Comparison of ENCODE assay signal across 2 cellular contexts in genomic region chr7:66052447-66052846, GRCh38.
TF ChIP-seq lines count a peak whose summit lies in the region.

No MANE protein-coding gene starts in this region.

TF ChIP-seq in K562, 482 proteins besides CTCF, POLR2A, EP300 and RAD21 (continued from another document):
- no peak for TF ChIP-seq TFAP4 (CRISPR knock-in tag; IDR thresholded peaks at IDR 0.05; ENCODE audit: borderline replicate concordance)
- TF ChIP-seq NCOA2 (IDR thresholded peaks at IDR 0.05; ENCODE audit: partially characterized antibody in 2 of 2): no peak
- no peak for TF ChIP-seq ZNF668 (CRISPR knock-in tag; IDR thresholded peaks at IDR 0.05)
- no peak for TF ChIP-seq MLX (CRISPR knock-in tag; conservative IDR thresholded peaks at IDR 0.05)
- peak; percentile 26; the same call in 1 of the 2 replicates for TF ChIP-seq BHLHE40 (IDR thresholded peaks at IDR 0.05; ENCODE audit: low read length)
- TF ChIP-seq ZBTB8A (IDR thresholded peaks at IDR 0.05; ENCODE audit: partially characterized antibody): no peak

TF ChIP-seq in liver, 16 proteins besides CTCF, POLR2A, EP300 and RAD21:
- TF ChIP-seq REST (IDR thresholded peaks at IDR 0.05) (no peak), NR2F2 (IDR thresholded peaks at IDR 0.05) (no peak), YY1 (IDR thresholded peaks at IDR 0.05) (no peak), HNF4G (IDR thresholded peaks at IDR 0.05) (no peak), FOXA2 (IDR thresholded peaks at IDR 0.05) (no peak), ATF3 (IDR thresholded peaks at IDR 0.05) (no peak), ZBTB33 (IDR thresholded peaks at IDR 0.05) (no peak), SP1 (IDR thresholded peaks at IDR 0.05) (peak; percentile 29), HNF4A (conservative IDR thresholded peaks at IDR 0.05) (peak in 1 of 2 donors; percentile 17), MAX (IDR thresholded peaks at IDR 0.05) (no peak), GABPA (IDR thresholded peaks at IDR 0.05 in 1 of 2, conservative IDR thresholded peaks at IDR 0.05 in 1 of 2) (no peak), FOXA1 (IDR thresholded peaks at IDR 0.05) (no peak), RXRA (IDR thresholded peaks at IDR 0.05) (peak; percentile 52 to 59), EGR1 (IDR thresholded peaks at IDR 0.05; ENCODE audit: low read depth in 2 of 2) (no peak), TAF1 (conservative IDR thresholded peaks at IDR 0.05) (no peak), JUND (IDR thresholded peaks at IDR 0.05) (no peak)
